In genomic region chrX:142873214-142873613, GRCh38 we compare ENCODE assay signal across 10 cellular contexts.
"Had no signal": no experiment of that assay in that cellular context is flagged by ENCODE, and none has a peak within 500 bp of the region (broad histone marks: within the 10 kb centered on the region; RNA-seq: fewer than 3 reads in every experiment).

No MANE protein-coding gene starts in this region.

- H3K27ac ChIP-seq: GM23248 had no signal

- H3K4me3 ChIP-seq: GM23248, HAP-1, K562 had no signal

- H3K9me3 ChIP-seq: HAP-1 had no signal

- FAIRE-seq: HTR-8/SVneo, K562 had no signal

- ATAC-seq: HCT116, K562 had no signal

- H3K36me3 ChIP-seq: HAP-1 had no signal

- H2AFZ ChIP-seq: GM23248 had no signal

- H3K4me1 ChIP-seq: HAP-1 had no signal

- H3K9ac ChIP-seq: GM23248 had no signal

- DNase-seq: GM23248, GOT3, H7, HFFc6, IMR-90, KG1 had no signal
